Comparison of ENCODE assay signal across 7 cellular contexts in genomic region chr6:37699138-37699766, GRCh38. TPM values are rescaled to one million over a fixed set of nuclear protein-coding genes. Genes with fewer than 3 reads are reported as not detected.
DNase-seq lines count a peak whose midpoint lies in the region; ATAC-seq and TF ChIP-seq lines count a peak whose summit lies in the region.

No MANE protein-coding gene starts in this region.

- in situ Hi-C loops in GM13976 (cut with MboI; ENCODE audit: low sequenced_read_pairs, unreplicated experiment), result loop anchor here (25.0 kb wide), 1 partner anchor 212 kb away; the partner anchor contains the start of gene CCDC167

- DNase-seq in GM20000 (ENCODE audit: low spot score) (peak; percentile 54), cardiac fibroblast (ENCODE audit: low read depth in 2 of 2) (no peak), GM13976 (ENCODE audit: low spot score) (no peak), AML-193 (lab: John Stamatoyannopoulos, UW) (no peak)
- DNase-seq in naive thymus-derived CD4-positive, alpha-beta T cell, result peak in 6 of 9 donors; percentile 64 to 88 (median 76)

- H4K20me1 ChIP-seq in OCI-LY1 (ENCODE audit: insufficient read depth, low read length), result no peaks in the 10 kb centered on the region

- H2AFZ ChIP-seq in OCI-LY1 (ENCODE audit: low read length), result no peak overlapping the region

- H3K4me3 ChIP-seq in OCI-LY1 (ENCODE audit: low read depth, low read length, poor library complexity, severe bottlenecking) (peak overlapping the region; percentile 58), cardiac fibroblast (replicated peaks in 1 of 2; ENCODE audit: low read depth in 2 of 2, low read length in 2 of 2) (peak overlapping the region; percentile 61 to 68)
- H3K4me3 ChIP-seq in naive thymus-derived CD4-positive, alpha-beta T cell (ENCODE audit: low read length), result peak overlapping the region; percentile 79

- H3K9me2 ChIP-seq in OCI-LY1 (ENCODE audit: low read depth, low read length), result no peaks in the 10 kb centered on the region

- peaks cover 0 to 7% (median 0%) of the 10 kb centered on the region in 11 donors for H3K9me3 Mint-ChIP-seq in naive thymus-derived CD4-positive, alpha-beta T cell

- no peaks in the 10 kb centered on the region for H3K9me3 ChIP-seq in OCI-LY1 (ENCODE audit: low read length)
- H3K9me3 ChIP-seq in naive thymus-derived CD4-positive, alpha-beta T cell (ENCODE audit: control insufficient read depth in 2 of 3, low read length in 3 of 3), result no peaks in the 10 kb centered on the region

- H3F3A ChIP-seq in OCI-LY1 (ENCODE audit: insufficient read depth, low read length), result no peaks in the 10 kb centered on the region

- no peaks in the 10 kb centered on the region for H3K79me2 ChIP-seq in OCI-LY1 (ENCODE audit: insufficient read depth, low read length)

- peak; percentile 60 for ATAC-seq in naive thymus-derived CD4-positive, alpha-beta T cell
- no peak for ATAC-seq in HG03460 (IDR thresholded peaks at IDR 0.05; ENCODE audit: unreplicated experiment)

- H3K9ac ChIP-seq in OCI-LY1 (ENCODE audit: low read length), result no peak overlapping the region

- H3K4me2 ChIP-seq in OCI-LY1 (ENCODE audit: low read length), result peak overlapping the region; percentile 74

- intact Hi-C loops in naive thymus-derived CD4-positive, alpha-beta T cell (cut with micrococcal nuclease), result loop anchor here (2.0 to 10.0 kb wide), 9 partner anchors 120 to 1277 kb away; partner anchors contain the start of genes BTBD9 (in 1 of the 2), C6orf89 (in 1 of the 2), MTCH1 (in 1 of the 2) and RNF8 (in 1 of the 2)

- H3K4me1 ChIP-seq in OCI-LY1 (ENCODE audit: insufficient read depth, low read length, severe bottlenecking), result peaks cover 14% of the 10 kb centered on the region
- H3K4me1 ChIP-seq in naive thymus-derived CD4-positive, alpha-beta T cell (ENCODE audit: control insufficient read depth in 2 of 2, insufficient read depth in 2 of 2, low read length in 2 of 2), result peaks cover 11 to 12% of the 10 kb centered on the region in 2 donors

- H3K27me3 Mint-ChIP-seq in naive thymus-derived CD4-positive, alpha-beta T cell, result peaks cover 20 to 75% (median 30%) of the 10 kb centered on the region in 5 donors

- TF ChIP-seq CTCF in GM20000 (IDR thresholded peaks at IDR 0.05; ENCODE audit: extremely low read depth, missing control alignments), result no peak
- TF ChIP-seq CTCF in OCI-LY1 (IDR thresholded peaks at IDR 0.05; ENCODE audit: low read length), result no peak
- no peak for TF ChIP-seq CTCF in cardiac fibroblast (IDR thresholded peaks at IDR 0.05; ENCODE audit: low read depth, low read length)
- no peak for TF ChIP-seq CTCF in GM13976 (IDR thresholded peaks at IDR 0.05; ENCODE audit: borderline replicate concordance, control extremely low read depth, extremely low read depth, insufficient read depth, missing control alignments)

- H3K4me1 Mint-ChIP-seq in naive thymus-derived CD4-positive, alpha-beta T cell, result peaks cover 20 to 33% (median 26%) of the 10 kb centered on the region in 7 donors

- peaks cover 0 to 2% (median 0%) of the 10 kb centered on the region in 5 donors for H3K36me3 Mint-ChIP-seq in naive thymus-derived CD4-positive, alpha-beta T cell

- H3K27me3 ChIP-seq in OCI-LY1 (ENCODE audit: insufficient read depth, low read length), result peaks cover 18% of the 10 kb centered on the region; the same call in 1 of the 2 replicates
- H3K27me3 ChIP-seq in naive thymus-derived CD4-positive, alpha-beta T cell (ENCODE audit: control insufficient read depth in 2 of 2, insufficient read depth in 2 of 2, low read length in 2 of 2), result no peaks in the 10 kb centered on the region

- no peak overlapping the region for H3K27ac ChIP-seq in OCI-LY1 (ENCODE audit: low read depth, low read length, poor library complexity, severe bottlenecking)
- peak overlapping the region; percentile 57 for H3K27ac ChIP-seq in naive thymus-derived CD4-positive, alpha-beta T cell (ENCODE audit: low read depth, low read length)

- H3K4me3 Mint-ChIP-seq in naive thymus-derived CD4-positive, alpha-beta T cell, result peak overlapping the region; percentile 73 to 100 (median 97)

- peak overlapping the region in 8 of 9 donors; percentile 28 to 99 (median 80) for H3K27ac Mint-ChIP-seq in naive thymus-derived CD4-positive, alpha-beta T cell

- no peaks in the 10 kb centered on the region for H3K36me3 ChIP-seq in OCI-LY1 (ENCODE audit: insufficient read depth, low read length)
- H3K36me3 ChIP-seq in naive thymus-derived CD4-positive, alpha-beta T cell (ENCODE audit: control insufficient read depth in 2 of 3, insufficient read depth in 3 of 3, low read length in 3 of 3), result no peaks in the 10 kb centered on the region

- POLR2A ChIA-PET in naive thymus-derived CD4-positive, alpha-beta T cell (lab: Charles Lee), result interaction anchor here (1.0 to 2.2 kb wide), 2 partner anchors 8 to 120 kb away, joined by 4 to 14 read pairs; partner anchors contain the start of gene ZFAND3

- CTCF ChIA-PET in naive thymus-derived CD4-positive, alpha-beta T cell (lab: Charles Lee), result interaction anchor here (1.1 kb wide), 1 partner anchor 8 kb away, joined by 4 read pairs; no protein-coding TSS in a partner anchor

RNA-seq across cellular contexts. Expression of gene MDGA1, which starts 1.6 kb away (rescaled TPM):
- total RNA-seq in naive thymus-derived CD4-positive, alpha-beta T cell, result 10 to 100 TPM in 3 of 5 experiments, under 1 TPM in 2; 0.08 to 17.8 (median 12.5) TPM
- 1 to 10 TPM in 1 of 2 donors, under 1 TPM in 1; 0.70 to 1.1 TPM for polyA plus RNA-seq in naive thymus-derived CD4-positive, alpha-beta T cell

Comparison
In these comparisons a context has a peak if more than half of its experiments do, and no peak if none do; other contexts are left out.
1. DNase-seq: peak in GM20000 (single experiment) and naive thymus-derived CD4-positive, alpha-beta T cell (6 of 9); none in cardiac fibroblast (0 of 2), GM13976 (single experiment) and AML-193 (0 of 2).
2. Peak in every context shown above with its lines, with median percentiles within 50 percentile points of each other: H3K4me3 ChIP-seq.